Comparison of ENCODE assay signal across 13 cellular contexts in genomic region chr5:124176692-124177091, GRCh38.
DNase-seq lines count a peak whose midpoint lies in the region; ATAC-seq, FAIRE-seq and TF ChIP-seq lines count a peak whose summit lies in the region.
"Had no signal": no experiment of that assay in that cellular context is flagged by ENCODE, and none has a peak within 500 bp of the region (broad histone marks: within the 10 kb centered on the region; RNA-seq: fewer than 3 reads in every experiment).

No MANE protein-coding gene starts in this region.

- no peaks in the 10 kb centered on the region for H3K79me2 ChIP-seq in SK-N-SH (ENCODE audit: insufficient read depth)
- H3K79me2 ChIP-seq in astrocyte (ENCODE audit: insufficient read depth, low read length): no peaks in the 10 kb centered on the region

- H3K27me3 Mint-ChIP-seq in astrocyte (ENCODE audit: low read depth, unreplicated experiment): no peaks in the 10 kb centered on the region
- H3K27me3 Mint-ChIP-seq: activated naive CD4-positive, alpha-beta T cell treated with anti-CD3 and anti-CD28 coated beads, Interleukin-2, amount 50 U/mL, for 24 hours; type B pancreatic cell had no signal

- H4K20me1 ChIP-seq in SK-N-SH (ENCODE audit: insufficient read depth): no peaks in the 10 kb centered on the region
- no peaks in the 10 kb centered on the region for H4K20me1 ChIP-seq in astrocyte (ENCODE audit: insufficient read depth, low read length)

- no peaks in the 10 kb centered on the region for H3K36me3 ChIP-seq in SK-N-SH (replicated peaks in 1 of 2; ENCODE audit: control insufficient read depth in 1 of 2, insufficient read depth in 2 of 2, low read length in 1 of 2)
- H3K36me3 ChIP-seq in astrocyte (ENCODE audit: insufficient read depth, low read length): no peaks in the 10 kb centered on the region
- H3K36me3 ChIP-seq in right atrium auricular region: no peaks in the 10 kb centered on the region
- no peaks in the 10 kb centered on the region for H3K36me3 ChIP-seq in aorta (ENCODE audit: control insufficient read depth in 1 of 2, insufficient read depth in 2 of 2, low read length in 1 of 2)

- CTCF ChIA-PET in SK-N-SH (lab: Yijun Ruan, JAX): no interaction called here

- H3K9me2 ChIP-seq in SK-N-SH: no peaks in the 10 kb centered on the region

- no peak for FAIRE-seq in astrocyte (lab: Jason Lieb, UNC)

- H3K4me2 ChIP-seq in SK-N-SH (no peak overlapping the region), astrocyte (ENCODE audit: low read length) (no peak overlapping the region)

- H3K27ac Mint-ChIP-seq in astrocyte (ENCODE audit: unreplicated experiment): peak overlapping the region; percentile 41
- H3K27ac Mint-ChIP-seq: activated naive CD4-positive, alpha-beta T cell treated with anti-CD3 and anti-CD28 coated beads, Interleukin-2, amount 50 U/mL, for 24 hours; type B pancreatic cell had no signal

- DNase-seq in SK-N-SH (no peak), astrocyte (ENCODE audit: low read depth) (no peak), right atrium auricular region (ENCODE audit: low spot score) (peak; percentile 61), aorta (no peak), GOT3 (lab: John Stamatoyannopoulos, UW) (no peak), AG08395 (ENCODE audit: low spot score) (no peak), kidney tubule cell (ENCODE audit: low spot score) (no peak)
- DNase-seq: dermis blood vessel endothelial cell, NCI-H345, RPMI8226 had no signal

- no peak for TF ChIP-seq EP300 in SK-N-SH (IDR thresholded peaks at IDR 0.05; ENCODE audit: borderline replicate concordance in 1 of 2, low read depth in 1 of 2, low read length in 1 of 2)

- H3K9ac ChIP-seq in SK-N-SH (no peak overlapping the region), astrocyte (ENCODE audit: low read length) (no peak overlapping the region)

- no peak overlapping the region for H2AFZ ChIP-seq in SK-N-SH (ENCODE audit: low read depth)
- H2AFZ ChIP-seq in astrocyte (ENCODE audit: low read depth, low read length): no peak overlapping the region

- POLR2A ChIA-PET in SK-N-SH (lab: Yijun Ruan, JAX): no interaction called here

- no peaks in the 10 kb centered on the region for H3K36me3 Mint-ChIP-seq in astrocyte (ENCODE audit: low read depth, unreplicated experiment)
- H3K36me3 Mint-ChIP-seq: activated naive CD4-positive, alpha-beta T cell treated with anti-CD3 and anti-CD28 coated beads, Interleukin-2, amount 50 U/mL, for 24 hours; type B pancreatic cell had no signal

- H3K4me3 ChIP-seq in SK-N-SH (ENCODE audit: low read depth in 2 of 2, low read length in 1 of 2) (no peak overlapping the region), astrocyte (ENCODE audit: insufficient read depth, low read depth, low read length) (no peak overlapping the region), right atrium auricular region (no peak overlapping the region), aorta (ENCODE audit: low read length in 2 of 2) (no peak overlapping the region)

- H3K9me3 Mint-ChIP-seq in astrocyte (ENCODE audit: unreplicated experiment): peaks cover 10% of the 10 kb centered on the region

- H3K4me1 ChIP-seq in SK-N-SH (ENCODE audit: control insufficient read depth in 1 of 2, insufficient read depth in 2 of 2, low read depth in 1 of 2, low read length in 1 of 2): peaks cover 0 to 2% of the 10 kb centered on the region in 2 experiments; a peak in 1 of 4 replicates
- H3K4me1 ChIP-seq in astrocyte (ENCODE audit: insufficient read depth, low read length): no peaks in the 10 kb centered on the region
- H3K4me1 ChIP-seq in right atrium auricular region: peaks cover 0 to 5% of the 10 kb centered on the region in 2 donors
- no peaks in the 10 kb centered on the region for H3K4me1 ChIP-seq in aorta (ENCODE audit: control insufficient read depth in 1 of 2, insufficient read depth in 2 of 2, low read length in 2 of 2)

- H3K4me3 Mint-ChIP-seq in astrocyte (ENCODE audit: unreplicated experiment): no peak overlapping the region
- H3K4me3 Mint-ChIP-seq: activated naive CD4-positive, alpha-beta T cell treated with anti-CD3 and anti-CD28 coated beads, Interleukin-2, amount 50 U/mL, for 24 hours; type B pancreatic cell had no signal

- intact Hi-C loops in aorta (cut with DNase I): no loop called here

- peaks cover 2% of the 10 kb centered on the region for H3F3A ChIP-seq in SK-N-SH (replicated peaks; ENCODE audit: insufficient read depth)

- H3K9me3 ChIP-seq in SK-N-SH (no peaks in the 10 kb centered on the region; the same call in 1 of the 2 replicates), astrocyte (ENCODE audit: insufficient read depth, low read depth, low read length) (no peaks in the 10 kb centered on the region), right atrium auricular region (peaks cover 0 to 14% of the 10 kb centered on the region in 2 donors), aorta (ENCODE audit: control insufficient read depth, low read length) (no peaks in the 10 kb centered on the region)

- no peak for TF ChIP-seq CTCF in SK-N-SH (IDR thresholded peaks at IDR 0.05)
- TF ChIP-seq CTCF in astrocyte (IDR thresholded peaks at IDR 0.05; ENCODE audit: insufficient read depth, low read depth, low read length): no peak
- peak in 1 of 2 donors; percentile 46 for TF ChIP-seq CTCF in right atrium auricular region (IDR thresholded peaks at IDR 0.05)

- ATAC-seq in SK-N-SH treated with all-trans-retinoic acid at 6 μM for 48 hours (no peak), aorta (ENCODE audit: low FRiP score) (peak; percentile 62)

- H3K4me1 Mint-ChIP-seq in astrocyte (ENCODE audit: low read depth, unreplicated experiment): peaks cover 13% of the 10 kb centered on the region
- H3K4me1 Mint-ChIP-seq: activated naive CD4-positive, alpha-beta T cell treated with anti-CD3 and anti-CD28 coated beads, Interleukin-2, amount 50 U/mL, for 24 hours had no signal

- H3K27me3 ChIP-seq in SK-N-SH (ENCODE audit: insufficient read depth) (no peaks in the 10 kb centered on the region), astrocyte (ENCODE audit: insufficient read depth, low read length) (no peaks in the 10 kb centered on the region), right atrium auricular region (no peaks in the 10 kb centered on the region), aorta (ENCODE audit: control insufficient read depth in 1 of 2, insufficient read depth in 2 of 2, low read length in 1 of 2) (no peaks in the 10 kb centered on the region)

- H3K27ac ChIP-seq in SK-N-SH (ENCODE audit: low read depth in 2 of 2, low read length in 1 of 2): no peak overlapping the region
- no peak overlapping the region for H3K27ac ChIP-seq in astrocyte (ENCODE audit: low read depth, low read length)
- H3K27ac ChIP-seq in right atrium auricular region: peak overlapping the region in 1 of 2 donors; percentile 44
- no peak overlapping the region for H3K27ac ChIP-seq in aorta (ENCODE audit: low read depth in 1 of 2, low read length in 2 of 2)

- TF ChIP-seq RAD21 in SK-N-SH (IDR thresholded peaks at IDR 0.05; ENCODE audit: low read length): peak; percentile 10; the same call in 1 of the 2 replicates

TF ChIP-seq in SK-N-SH, 30 proteins besides CTCF, POLR2A, EP300 and RAD21 (continues in another document):
- no peak for TF ChIP-seq TCF12 (IDR thresholded peaks at IDR 0.05)
- no peak for TF ChIP-seq EZH2phosphoT487 (IDR thresholded peaks at IDR 0.05; ENCODE audit: borderline replicate concordance, low read depth)
- TF ChIP-seq USF2 (IDR thresholded peaks at IDR 0.05; ENCODE audit: borderline replicate concordance, low read depth, low read length): no peak
- TF ChIP-seq FOXM1 (IDR thresholded peaks at IDR 0.05; ENCODE audit: low read depth): no peak
- TF ChIP-seq FOXJ3 (CRISPR knock-in tag; IDR thresholded peaks at IDR 0.05): no peak
- TF ChIP-seq SIN3A (IDR thresholded peaks at IDR 0.05; ENCODE audit: borderline replicate concordance, low read depth, low read length): no peak
- TF ChIP-seq MEF2A (IDR thresholded peaks at IDR 0.05; ENCODE audit: borderline replicate concordance, low read depth): no peak
- no peak for TF ChIP-seq GATA2 (CRISPR knock-in tag; IDR thresholded peaks at IDR 0.05)
- TF ChIP-seq TAF1 (IDR thresholded peaks at IDR 0.05; ENCODE audit: borderline replicate concordance, low read depth, low read length): no peak

TF ChIP-seq in SK-N-SH treated with all-trans-retinoic acid at 6 μM for 48 hours, 23 proteins besides CTCF, POLR2A, EP300 and RAD21:
- TF ChIP-seq ZNF8 (CRISPR knock-in tag; IDR thresholded peaks at IDR 0.05) (no peak), SNAI2 (CRISPR knock-in tag; IDR thresholded peaks at IDR 0.05) (no peak)
